25 cellular contexts compared by ENCODE assay signal in genomic region chr11:105732611-105733010, GRCh38.
"Had no signal": no experiment of that assay in that cellular context is flagged by ENCODE, and none has a peak within 500 bp of the region (broad histone marks: within the 10 kb centered on the region; RNA-seq: fewer than 3 reads in every experiment).

No MANE protein-coding gene starts in this region.

- H3K36me3 ChIP-seq: SJCRH30 had no signal

- H3K27ac ChIP-seq: SJCRH30, SK-N-MC had no signal

- H3K27me3 ChIP-seq: SJCRH30 had no signal

- H3K4me3 ChIP-seq: SJCRH30, SK-N-MC had no signal

- H3K9me3 ChIP-seq: SJCRH30 had no signal

- H3K4me1 ChIP-seq: SJCRH30 had no signal

- ATAC-seq: activated CD8-positive, alpha-beta T cell treated with anti-CD3 and anti-CD28 coated beads for 36 hours; activated T-cell treated with anti-CD3 and anti-CD28 coated beads, Interleukin-2, amount 50 U/mL, for 72 hours; activated T-helper 17 cell treated with anti-CD3 and anti-CD28 coated beads, Interleukin-2, amount 50 U/mL, for 72 hours; Panc1 had no signal

- DNase-seq: activated CD4-positive, alpha-beta T cell treated with anti-CD3 and anti-CD28 coated beads, Interleukin-2, amount 10 ng/mL, durations not matched to agents 24 days and 14 days; activated CD4-positive, alpha-beta T cell treated with anti-CD3 and anti-CD28 coated beads, Interleukin-2, amount 50 U/mL, for 4 hours; activated CD8-positive, alpha-beta T cell treated with anti-CD3 and anti-CD28 coated beads for 36 hours; activated effector memory CD4-positive, alpha-beta T cell treated with anti-CD3 and anti-CD28 coated beads, Interleukin-2, amount 50 U/mL, for 16 hours; activated naive CD4-positive, alpha-beta T cell; activated naive CD4-positive, alpha-beta T cell treated with anti-CD3 and anti-CD28 coated beads, Interleukin-2, amount 50 U/mL, for 16 hours; activated naive CD8-positive, alpha-beta T cell treated with anti-CD3 and anti-CD28 coated beads, Interleukin-2, amount 10 ng/mL, durations not matched to agents 7 days and 5 days; activated T-cell treated with anti-CD3 and anti-CD28 coated beads, Interleukin-2, amount 50 U/mL, for 1 hour; activated T-cell treated with anti-CD3 and anti-CD28 coated beads, Interleukin-2, amount 50 U/mL, for 72 hours; caudate nucleus; Karpas-422; KBM-7; NCI-H1048; NCI-H1105 treated with DMSO at 0.1 percent for 48 hours; NCI-H1436; NCI-H1694; NCI-H2029; NCI-H524; NCI-H69; SHP77; SJCRH30; T1000 had no signal
